32 cellular contexts compared by ENCODE assay signal in the genomic region with DNA sequence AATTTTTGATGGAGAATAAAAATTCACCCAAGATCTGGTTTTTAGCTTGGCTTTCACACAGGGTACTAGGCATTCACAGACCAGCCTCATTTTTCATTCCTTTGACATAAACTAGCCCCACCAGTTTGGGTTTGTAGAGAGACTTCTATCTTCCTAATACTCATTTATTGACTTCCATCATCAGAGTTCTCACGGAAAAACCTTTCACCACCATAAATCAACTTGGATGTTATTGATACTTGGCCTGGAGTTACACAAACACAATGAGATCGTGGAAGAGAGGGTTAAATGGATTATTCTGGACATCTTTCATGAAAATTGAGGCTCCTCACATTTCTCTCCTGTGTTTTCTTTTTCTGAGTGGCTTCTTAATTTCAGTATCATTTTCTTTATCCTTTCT.
"Had no signal": no experiment of that assay in that cellular context is flagged by ENCODE, and none has a peak within 500 bp of the region (broad histone marks: within the 10 kb centered on the region; RNA-seq: fewer than 3 reads in every experiment).

No MANE protein-coding gene starts in this region.

- H3K9me3 Mint-ChIP-seq: activated B cell treated with CpG ODN at 0.5 μM for 24 hours; activated CD8-positive, alpha-beta T cell treated with anti-CD3 and anti-CD28 coated beads for 36 hours; activated T-cell treated with anti-CD3 and anti-CD28 coated beads, Interleukin-2, amount 50 U/mL, for 4 hours; activated T-helper 17 cell treated with anti-CD3 and anti-CD28 coated beads, Interleukin-2, amount 50 U/mL, for 72 hours; effector memory CD8-positive, alpha-beta T cell; T-helper 2 cell treated with Interferon-gamma antibody and Interleukin-4, amounts not matched to agents 5 μg/mL and 100 μg/mL, for 36 hours had no signal

- DNase-seq: activated B cell treated with CpG ODN at 0.5 μM for 24 hours; activated CD4-positive, alpha-beta T cell treated with anti-CD3 and anti-CD28 coated beads for 48 hours; activated CD4-positive, alpha-beta T cell treated with anti-CD3 and anti-CD28 coated beads, Interleukin-2, amount 50 U/mL, for 1 hour; activated CD4-positive, alpha-beta T cell treated with anti-CD3 and anti-CD28 coated beads, Interleukin-2, amount 50 U/mL, for 48 hours; activated CD8-positive, alpha-beta memory T cell treated with anti-CD3 and anti-CD28 coated beads for 24 hours; activated CD8-positive, alpha-beta T cell treated with anti-CD3 and anti-CD28 coated beads for 36 hours; activated effector memory CD4-positive, alpha-beta T cell treated with Interleukin-2 at 50 U/mL for 16 hours; activated gamma-delta T cell treated with Interleukin-2 at 50 U/mL for 16 hours; activated naive CD4-positive, alpha-beta T cell treated with anti-CD3 and anti-CD28 coated beads, Interleukin-2, amount 50 U/mL, for 16 hours; activated naive CD4-positive, alpha-beta T cell treated with Interleukin-2 at 50 U/mL for 16 hours; activated T-cell treated with anti-CD3 and anti-CD28 coated beads, Interleukin-2, amount 50 U/mL, for 4 hours; adrenal gland; amygdala; aorta; body of pancreas; caudate nucleus; cortex of kidney; dermis blood vessel endothelial cell; effector CD4-positive, alpha-beta T cell; effector memory CD8-positive, alpha-beta T cell; erythroblast; foreskin keratinocyte; gastrocnemius medialis; glutamatergic neuron; T-helper 1 cell; T-helper 17 cell; T1000; WERI-Rb-1 had no signal

- H3K4me3 Mint-ChIP-seq: activated B cell treated with CpG ODN at 0.5 μM for 24 hours; activated CD8-positive, alpha-beta T cell treated with anti-CD3 and anti-CD28 coated beads for 36 hours; activated naive CD8-positive, alpha-beta T cell; activated T-cell treated with anti-CD3 and anti-CD28 coated beads, Interleukin-2, amount 50 U/mL, for 4 hours; activated T-helper 17 cell treated with anti-CD3 and anti-CD28 coated beads, Interleukin-2, amount 50 U/mL, for 72 hours; effector memory CD8-positive, alpha-beta T cell; T-helper 17 cell; T-helper 2 cell treated with Interferon-gamma antibody and Interleukin-4, amounts not matched to agents 5 μg/mL and 100 μg/mL, for 36 hours had no signal

- ATAC-seq: activated CD4-positive, CD25-positive, alpha-beta regulatory T cell treated with anti-CD3 and anti-CD28 coated beads, Interleukin-2, amount 50 U/mL, for 24 hours; activated CD8-positive, alpha-beta T cell treated with anti-CD3 and anti-CD28 coated beads for 36 hours; activated T-cell treated with anti-CD3 and anti-CD28 coated beads, Interleukin-2, amount 50 U/mL, for 4 hours; activated T-helper 17 cell treated with anti-CD3 and anti-CD28 coated beads, Interleukin-2, amount 50 U/mL, for 72 hours; body of pancreas; effector memory CD8-positive, alpha-beta T cell; foreskin keratinocyte; gastrocnemius medialis; T-helper 17 cell had no signal

- H3K27ac Mint-ChIP-seq: activated B cell treated with CpG ODN at 0.5 μM for 24 hours; activated CD8-positive, alpha-beta T cell treated with anti-CD3 and anti-CD28 coated beads for 36 hours; activated naive CD8-positive, alpha-beta T cell; activated T-helper 17 cell treated with anti-CD3 and anti-CD28 coated beads, Interleukin-2, amount 50 U/mL, for 72 hours; effector memory CD8-positive, alpha-beta T cell; T-helper 17 cell; T-helper 2 cell treated with Interferon-gamma antibody and Interleukin-4, amounts not matched to agents 5 μg/mL and 100 μg/mL, for 36 hours had no signal

- H3K36me3 Mint-ChIP-seq: activated naive CD8-positive, alpha-beta T cell had no signal

- H3K4me1 Mint-ChIP-seq: activated B cell treated with CpG ODN at 0.5 μM for 24 hours; activated T-helper 17 cell treated with anti-CD3 and anti-CD28 coated beads, Interleukin-2, amount 50 U/mL, for 72 hours had no signal
